In the genomic region with DNA sequence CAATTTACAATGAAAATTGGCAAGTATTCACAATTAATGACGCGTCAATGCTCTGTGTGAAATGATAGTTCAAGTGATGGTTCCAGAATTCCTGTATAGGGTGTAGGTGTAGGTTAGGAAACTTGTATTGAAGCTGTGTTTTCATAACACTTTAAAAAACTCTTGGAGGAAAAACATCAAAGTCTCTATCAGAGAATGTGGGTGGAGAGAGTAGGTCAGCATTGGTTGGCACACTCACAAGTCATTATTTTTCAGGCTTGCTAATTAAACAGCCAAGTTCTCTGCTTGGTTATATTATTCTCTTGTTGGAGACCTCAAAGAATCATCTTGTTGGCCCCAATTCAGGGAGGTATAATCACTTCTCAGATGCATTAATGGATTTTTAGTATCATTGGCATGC, we compare ENCODE assay signal across 20 cellular contexts.
DNase-seq lines count a peak whose midpoint lies in the region; ATAC-seq and TF ChIP-seq lines count a peak whose summit lies in the region.
"Had no signal": no experiment of that assay in that cellular context is flagged by ENCODE, and none has a peak within 500 bp of the region (broad histone marks: within the 10 kb centered on the region; RNA-seq: fewer than 3 reads in every experiment).

No MANE protein-coding gene starts in this region.

- H3K36me3 ChIP-seq in subcutaneous abdominal adipose tissue (ENCODE audit: control insufficient read depth in 5 of 5, insufficient read depth in 5 of 5, low read length in 5 of 5), result no peaks in the 10 kb centered on the region
- H3K36me3 ChIP-seq: HAP-1, SJCRH30 had no signal

- H3K4me1 Mint-ChIP-seq in nephron, result peaks cover 26% of the 10 kb centered on the region

- no peaks in the 10 kb centered on the region for H3K9me3 ChIP-seq in subcutaneous abdominal adipose tissue (ENCODE audit: control insufficient read depth in 5 of 5, low read length in 5 of 5)
- H3K9me3 ChIP-seq: HAP-1, SJCRH30 had no signal

- H3K9ac ChIP-seq in subcutaneous abdominal adipose tissue (ENCODE audit: low read length in 5 of 5), result peak overlapping the region in 1 of 5 donors; percentile 19
- H3K9ac ChIP-seq: GM23248 had no signal

- H3K9me3 Mint-ChIP-seq in nephron, result no peaks in the 10 kb centered on the region

- H3K27me3 Mint-ChIP-seq in nephron (ENCODE audit: low read depth), result no peaks in the 10 kb centered on the region

- H3K27me3 ChIP-seq in subcutaneous abdominal adipose tissue (ENCODE audit: control insufficient read depth in 5 of 5, insufficient read depth in 4 of 5, low read length in 5 of 5), result no peaks in the 10 kb centered on the region
- H3K27me3 ChIP-seq: SJCRH30 had no signal

- H3K27ac ChIP-seq in VCaP, result peak overlapping the region; percentile 5; the same call in 1 of the 2 replicates
- H3K27ac ChIP-seq in subcutaneous abdominal adipose tissue (ENCODE audit: low read depth, low read length), result peak overlapping the region; percentile 29
- H3K27ac ChIP-seq: GM23248, HL-60, SJCRH30 had no signal

- DNase-seq in NCI-H446 (lab: John Stamatoyannopoulos, UW), result peak; percentile 53 to 62
- no peak for DNase-seq in NCI-H446 treated with DMSO at 0.1 percent for 48 hours (lab: John Stamatoyannopoulos, UW)
- DNase-seq in NCI-H2196 treated with DMSO at 0.1 percent for 48 hours (lab: John Stamatoyannopoulos, UW; ENCODE audit: unreplicated experiment), result no peak
- DNase-seq: GM23248, Karpas-422, NCI-H1105, NCI-H1436 treated with DMSO at 0.1 percent for 48 hours, NCI-H2029, NCI-H226, NCI-H774, PC-3, SJCRH30 had no signal

- peaks cover 0 to 9% (median 0%) of the 10 kb centered on the region in 5 donors for H3K4me1 ChIP-seq in subcutaneous abdominal adipose tissue (ENCODE audit: control insufficient read depth in 5 of 5, insufficient read depth in 5 of 5, low read length in 5 of 5)
- H3K4me1 ChIP-seq: SJCRH30 had no signal

- no peak overlapping the region for H3K4me3 Mint-ChIP-seq in nephron

- ATAC-seq in HG02623 (IDR thresholded peaks at IDR 0.05; ENCODE audit: unreplicated experiment) (no peak), HG02870 (IDR thresholded peaks at IDR 0.05; ENCODE audit: unreplicated experiment) (no peak)
- ATAC-seq: PC-3, SK-N-SH treated with all-trans-retinoic acid at 6 μM for 48 hours had no signal

- TF ChIP-seq CTCF in VCaP (conservative IDR thresholded peaks at IDR 0.05), result no peak
- no peak for TF ChIP-seq CTCF in nephron (IDR thresholded peaks at IDR 0.05; ENCODE audit: unreplicated experiment in 3 of 3)

- H3K4me3 ChIP-seq in subcutaneous abdominal adipose tissue (ENCODE audit: low read depth in 1 of 5, low read length in 5 of 5), result no peak overlapping the region
- H3K4me3 ChIP-seq: GM23248, HAP-1, SJCRH30 had no signal

- H3K36me3 Mint-ChIP-seq in nephron (ENCODE audit: low read depth), result no peaks in the 10 kb centered on the region

- peak overlapping the region in 2 of 3 experiments; percentile 84 to 93 for H3K27ac Mint-ChIP-seq in nephron

Comparison
In these comparisons a context has a peak if more than half of its experiments do, and no peak if none do; other contexts are left out.
1. DNase-seq: peak in NCI-H446 (2 of 2); none in NCI-H446 treated with DMSO at 0.1 percent for 48 hours (single experiment) and NCI-H2196 treated with DMSO at 0.1 percent for 48 hours (single experiment).